9 cellular contexts compared by ENCODE assay signal in genomic region chr1:39378377-39378776, GRCh38.
A peak's percentile ranks its signal among the peaks of the same experiment; 100 is the strongest.
DNase-seq lines count a peak whose midpoint lies in the region; ATAC-seq and TF ChIP-seq lines count a peak whose summit lies in the region.
"Had no signal": no experiment of that assay in that cellular context is flagged by ENCODE, and none has a peak within 500 bp of the region (broad histone marks: within the 10 kb centered on the region; RNA-seq: fewer than 3 reads in every experiment).

No MANE protein-coding gene starts in this region.

- H3K27ac ChIP-seq in MM.1S (ENCODE audit: low read length) = no peak overlapping the region
- no peak overlapping the region for H3K27ac ChIP-seq in neural cell (ENCODE audit: low read length)

- no peak for DNase-seq in GM12864 (ENCODE audit: low read depth)
- DNase-seq in MM.1S = peak; percentile 20
- DNase-seq in T47D (ENCODE audit: low read depth in 1 of 2, low spot score in 1 of 2) = peak; percentile 33 to 92
- no peak for DNase-seq in activated naive CD4-positive, alpha-beta T cell (lab: John Stamatoyannopoulos, UW)
- DNase-seq in cerebellum (ENCODE audit: low spot score) = no peak
- DNase-seq: activated CD4-positive, alpha-beta T cell treated with anti-CD3 and anti-CD28 coated beads for 1 hour had no signal

- H3K9me2 ChIP-seq in MM.1S (replicated peaks; ENCODE audit: insufficient read depth, low read length) (no peaks in the 10 kb centered on the region), neural cell (ENCODE audit: insufficient read depth, low read length) (no peaks in the 10 kb centered on the region)

- no peak for TF ChIP-seq EP300 in neural cell (conservative IDR thresholded peaks at IDR 0.05; ENCODE audit: poor library complexity, severe bottlenecking)

- TF ChIP-seq CTCF in GM12864 (IDR thresholded peaks at IDR 0.05; ENCODE audit: low read depth, low read length, missing control alignments) (peak; percentile 45), MM.1S (IDR thresholded peaks at IDR 0.05; ENCODE audit: low read length) (peak; percentile 58), neural cell (IDR thresholded peaks at IDR 0.05; ENCODE audit: poor library complexity, severe bottlenecking) (peak; percentile 37)

- H3K4me1 ChIP-seq in MM.1S (ENCODE audit: low read length) = no peaks in the 10 kb centered on the region

- H3F3A ChIP-seq in MM.1S (ENCODE audit: insufficient read depth, low read length) (no peaks in the 10 kb centered on the region), neural cell (ENCODE audit: insufficient read depth, low read length, poor library complexity, severe bottlenecking) (no peaks in the 10 kb centered on the region)

- H3K27me3 ChIP-seq in MM.1S (replicated peaks; ENCODE audit: insufficient read depth, low read length) (no peaks in the 10 kb centered on the region), neural cell (ENCODE audit: insufficient read depth, low read depth, low read length) (no peaks in the 10 kb centered on the region)

- in situ Hi-C loops in T47D (cut with HindIII; ENCODE audit: low pct_unique_long_range_greater_than_20kb, low sequenced_read_pairs) = no loop called here

- no peaks in the 10 kb centered on the region for H4K20me1 ChIP-seq in MM.1S (ENCODE audit: insufficient read depth, low read length)
- H4K20me1 ChIP-seq in neural cell (ENCODE audit: insufficient read depth) = no peaks in the 10 kb centered on the region

- H3K36me3 ChIP-seq in MM.1S (replicated peaks; ENCODE audit: insufficient read depth, low read length) (peaks cover 23% of the 10 kb centered on the region), neural cell (ENCODE audit: insufficient read depth, low read length) (peaks cover 14% of the 10 kb centered on the region)

- H3K9me3 ChIP-seq in MM.1S (replicated peaks; ENCODE audit: insufficient read depth, low read length) (no peaks in the 10 kb centered on the region), neural cell (ENCODE audit: low read length) (no peaks in the 10 kb centered on the region)

- no peak overlapping the region for H3K4me2 ChIP-seq in MM.1S (ENCODE audit: low read depth, low read length)
- H3K4me2 ChIP-seq in neural cell (ENCODE audit: low read length) = no peak overlapping the region

- no peak overlapping the region for H2AFZ ChIP-seq in MM.1S (ENCODE audit: low read length)
- H2AFZ ChIP-seq in neural cell (ENCODE audit: low read depth, low read length) = no peak overlapping the region

- no peak for TF ChIP-seq RAD21 in neural cell (conservative IDR thresholded peaks at IDR 0.05)

- ATAC-seq in HG03025 (IDR thresholded peaks at IDR 0.05; ENCODE audit: low FRiP score, unreplicated experiment) (no peak), HG02763 (IDR thresholded peaks at IDR 0.05; ENCODE audit: unreplicated experiment) (no peak)

- H3K4me3 ChIP-seq in GM12864 (ENCODE audit: low read depth, low read length) (no peak overlapping the region), MM.1S (ENCODE audit: low read length) (no peak overlapping the region), neural cell (ENCODE audit: low read length) (no peak overlapping the region)

- peaks cover 4% of the 10 kb centered on the region; the same call in 1 of the 2 replicates for H3K79me2 ChIP-seq in MM.1S (ENCODE audit: low read length)
- H3K79me2 ChIP-seq in neural cell (replicated peaks; ENCODE audit: insufficient read depth, low read length) = no peaks in the 10 kb centered on the region

- H3K9ac ChIP-seq in MM.1S (ENCODE audit: low read length) (no peak overlapping the region), neural cell (ENCODE audit: low read length) (no peak overlapping the region)

TF ChIP-seq in neural cell, 6 proteins besides CTCF, POLR2A, EP300 and RAD21:
- no peak for TF ChIP-seq TAF1 (IDR thresholded peaks at IDR 0.05; ENCODE audit: low read depth)
- TF ChIP-seq POLR2AphosphoS5 (IDR thresholded peaks at IDR 0.05) = no peak
- TF ChIP-seq SMC3 (conservative IDR thresholded peaks at IDR 0.05; ENCODE audit: poor library complexity) = no peak
- TF ChIP-seq EZH2 (IDR thresholded peaks at IDR 0.05; ENCODE audit: borderline replicate concordance, insufficient read depth, low read length, poor library complexity, severe bottlenecking) = no peak
- TF ChIP-seq MXI1 (conservative IDR thresholded peaks at IDR 0.05; ENCODE audit: poor library complexity, severe bottlenecking) = no peak
- TF ChIP-seq REST (IDR thresholded peaks at IDR 0.05; ENCODE audit: borderline replicate concordance) = no peak

Comparison
In these comparisons a context has a peak if more than half of its experiments do, and no peak if none do; other contexts are left out.
1. DNase-seq: peak in MM.1S (single experiment) and T47D (2 of 2); none in GM12864 (single experiment), activated naive CD4-positive, alpha-beta T cell (0 of 4) and cerebellum (single experiment).
2. Peak in every context shown above with its lines, with median percentiles within 50 percentile points of each other: CTCF ChIP-seq.